ENCODE assay signal across 8 cellular contexts in genomic region chr11:72642815-72643511, GRCh38. TPM values are rescaled to one million over a fixed set of nuclear protein-coding genes. Genes with fewer than 3 reads are reported as not detected.
DNase-seq lines count a peak whose midpoint lies in the region; ATAC-seq and TF ChIP-seq lines count a peak whose summit lies in the region.

No MANE protein-coding gene starts in this region.

- H3K4me1 Mint-ChIP-seq in activated naive CD8-positive, alpha-beta T cell (ENCODE audit: low read depth), result peaks cover 6% of the 10 kb centered on the region
- H3K4me1 Mint-ChIP-seq in progenitor cell of endocrine pancreas (ENCODE audit: low read depth), result no peaks in the 10 kb centered on the region

- peak overlapping the region; percentile 76 for H3K4me2 ChIP-seq in DND-41 (ENCODE audit: insufficient read depth, low read length)

- H3K27me3 Mint-ChIP-seq in activated naive CD8-positive, alpha-beta T cell, result peaks cover 2% of the 10 kb centered on the region
- peaks cover 24% of the 10 kb centered on the region for H3K27me3 Mint-ChIP-seq in progenitor cell of endocrine pancreas

- no peaks in the 10 kb centered on the region for H3K79me2 ChIP-seq in DND-41 (ENCODE audit: insufficient read depth, low read length)

- no peak for TF ChIP-seq POLR2A in vagina (IDR thresholded peaks at IDR 0.05)

- intact Hi-C loops in cardiac septum (cut with DNase I), result loop anchor here (1.0 to 5.0 kb wide), 3 partner anchors 44 to 161 kb away; no protein-coding TSS in a partner anchor
- intact Hi-C loops in vagina (cut with DNase I), result loop anchor here (5.0 kb wide), 1 partner anchor 161 kb away; no protein-coding TSS in a partner anchor

- no peaks in the 10 kb centered on the region for H3K9me3 Mint-ChIP-seq in activated naive CD8-positive, alpha-beta T cell (ENCODE audit: low read depth)
- no peaks in the 10 kb centered on the region for H3K9me3 Mint-ChIP-seq in progenitor cell of endocrine pancreas (ENCODE audit: low read depth)

- H3K27me3 ChIP-seq in DND-41 (ENCODE audit: insufficient read depth, low read length, poor library complexity), result no peaks in the 10 kb centered on the region
- peaks cover 63% of the 10 kb centered on the region for H3K27me3 ChIP-seq in HUES6 (ENCODE audit: control insufficient read depth, insufficient read depth, low read length)
- H3K27me3 ChIP-seq in vagina, result no peaks in the 10 kb centered on the region

- H3K36me3 Mint-ChIP-seq in activated naive CD8-positive, alpha-beta T cell, result no peaks in the 10 kb centered on the region
- H3K36me3 Mint-ChIP-seq in progenitor cell of endocrine pancreas (ENCODE audit: insufficient read depth), result no peaks in the 10 kb centered on the region

- no peaks in the 10 kb centered on the region for H3K36me3 ChIP-seq in DND-41 (ENCODE audit: insufficient read depth, low read length)
- no peaks in the 10 kb centered on the region for H3K36me3 ChIP-seq in HUES6 (ENCODE audit: control insufficient read depth, insufficient read depth, low read length)
- no peaks in the 10 kb centered on the region for H3K36me3 ChIP-seq in vagina

- DNase-seq in DND-41 (peak; percentile 56), SKM-1 treated with dmso at 0.1 percent for 144 hours (lab: John Stamatoyannopoulos, UW; ENCODE audit: unreplicated experiment) (peak; percentile 32), cardiac septum (ENCODE audit: low spot score) (peak; percentile 84), progenitor cell of endocrine pancreas (ENCODE audit: low spot score, unreplicated experiment) (peak; percentile 59), vagina (ENCODE audit: extremely low spot score in 2 of 2) (no peak), NCI-H1048 (lab: John Stamatoyannopoulos, UW) (no peak)

- H3K4me3 ChIP-seq in DND-41 (ENCODE audit: low read depth in 1 of 2, low read length in 2 of 2) (peak overlapping the region in 1 of 2 experiments; percentile 49; a peak in 2 of 4 replicates), HUES6 (ENCODE audit: low read depth, low read length) (peak overlapping the region; percentile 69), vagina (peak overlapping the region; percentile 57 to 59)

- H4K20me1 ChIP-seq in DND-41 (ENCODE audit: insufficient read depth, low read length), result no peaks in the 10 kb centered on the region; the same call in none of the 2 replicates

- ATAC-seq in DND-41 (ENCODE audit: insufficient read depth, low read depth), result peak; percentile 86

- H3K27ac ChIP-seq in DND-41 (ENCODE audit: low read length) (no peak overlapping the region), HUES6 (ENCODE audit: low read depth, low read length) (no peak overlapping the region), vagina (peak overlapping the region; percentile 31)

- H3K4me3 Mint-ChIP-seq in activated naive CD8-positive, alpha-beta T cell, result peak overlapping the region; percentile 71
- H3K4me3 Mint-ChIP-seq in progenitor cell of endocrine pancreas (ENCODE audit: low read depth), result peak overlapping the region; percentile 5

- no peak overlapping the region for H3K27ac Mint-ChIP-seq in activated naive CD8-positive, alpha-beta T cell
- H3K27ac Mint-ChIP-seq in progenitor cell of endocrine pancreas, result no peak overlapping the region

- peak overlapping the region; percentile 65 for H2AFZ ChIP-seq in DND-41 (ENCODE audit: low read depth, low read length)

- peak; percentile 86 for TF ChIP-seq CTCF in DND-41 (IDR thresholded peaks at IDR 0.05; ENCODE audit: borderline replicate concordance, extremely low read depth, low read length, poor library complexity, severe bottlenecking)
- TF ChIP-seq CTCF in progenitor cell of endocrine pancreas (IDR thresholded peaks at IDR 0.05; ENCODE audit: unreplicated experiment), result peak; percentile 97
- peak; percentile 75 to 97 (median 94) for TF ChIP-seq CTCF in vagina (IDR thresholded peaks at IDR 0.05)

- no peaks in the 10 kb centered on the region for H3K9me3 ChIP-seq in DND-41 (ENCODE audit: insufficient read depth, low read length, severe bottlenecking)
- no peaks in the 10 kb centered on the region for H3K9me3 ChIP-seq in HUES6 (ENCODE audit: control insufficient read depth, insufficient read depth, low read depth, low read length)
- no peaks in the 10 kb centered on the region for H3K9me3 ChIP-seq in vagina

- H3K4me1 ChIP-seq in DND-41 (ENCODE audit: insufficient read depth, low read length), result peaks cover 8% of the 10 kb centered on the region
- H3K4me1 ChIP-seq in HUES6 (ENCODE audit: control insufficient read depth, insufficient read depth, low read length), result peaks cover 3% of the 10 kb centered on the region; the same call in 1 of the 2 replicates
- peaks cover 16% of the 10 kb centered on the region for H3K4me1 ChIP-seq in vagina

- H3K9ac ChIP-seq in DND-41 (ENCODE audit: low read depth, low read length), result peak overlapping the region; percentile 38; the same call in 1 of the 2 replicates
- H3K9ac ChIP-seq in HUES6 (ENCODE audit: low read length), result peak overlapping the region; percentile 35

RNA-seq across cellular contexts. Expression of gene PDE2A, which starts 31.3 kb away (rescaled TPM):
- 28.8 TPM for total RNA-seq in cardiac septum
- total RNA-seq in progenitor cell of endocrine pancreas, result 0.91 and 4.0 TPM in 2 replicates
- 57.0 TPM for total RNA-seq in vagina

Comparison
In these comparisons a context has a peak if more than half of its experiments do, and no peak if none do; other contexts are left out.
1. DNase-seq: peak in DND-41 (single experiment), SKM-1 treated with dmso at 0.1 percent for 144 hours (single experiment), cardiac septum (single experiment) and progenitor cell of endocrine pancreas (single experiment); none in vagina (0 of 2) and NCI-H1048 (single experiment).
2. Peak in every context shown above with its lines, with median percentiles within 50 percentile points of each other: CTCF ChIP-seq.